Comparison of ENCODE assay signal across 1 cellular context in the genomic region with DNA sequence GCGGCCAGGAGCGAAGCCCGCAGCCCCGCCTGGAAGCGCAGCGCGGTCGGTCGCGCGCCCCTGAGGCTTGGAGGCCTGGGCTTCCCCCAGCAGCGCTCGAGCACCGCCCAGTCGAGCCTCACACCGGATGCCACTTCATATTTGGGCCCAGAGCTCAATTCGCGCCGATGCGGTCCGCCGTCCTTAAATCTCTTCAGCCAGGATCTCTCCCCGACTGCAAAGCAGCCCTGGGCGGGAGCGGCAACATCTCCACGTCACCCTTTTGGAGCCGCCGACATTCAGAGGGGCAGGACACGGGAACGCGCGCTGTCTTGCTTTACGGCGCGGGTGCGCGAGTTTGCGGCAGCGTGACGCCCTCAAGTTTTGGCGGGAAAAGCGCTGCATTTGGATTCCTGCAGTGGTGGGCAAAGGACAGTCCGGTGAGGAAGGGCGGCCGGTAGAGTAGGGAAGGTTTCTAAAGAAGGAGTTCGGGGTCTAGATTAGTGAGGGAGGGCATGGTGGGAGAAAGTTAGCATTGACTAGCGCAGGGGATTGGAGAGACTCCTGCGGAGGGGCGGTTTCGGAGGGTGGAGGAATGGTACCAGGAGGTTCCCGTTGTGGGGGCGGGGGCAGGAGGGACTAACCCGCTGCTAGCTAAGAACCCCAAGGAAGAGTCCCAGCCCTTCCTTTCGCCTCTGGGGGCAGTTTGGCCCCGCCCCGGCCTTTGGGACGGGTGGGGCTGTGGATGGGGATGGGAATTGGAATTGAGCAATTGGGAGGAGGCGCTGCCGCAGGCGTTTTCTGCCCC.
A peak's percentile ranks its signal among the peaks of the same experiment; 100 is the strongest.
TF ChIP-seq lines count a peak whose summit lies in the region.

No MANE protein-coding gene starts in this region.

TF ChIP-seq in HEK293, 187 proteins besides CTCF, POLR2A, EP300 and RAD21 (continued from another document):
- TF ChIP-seq EGR2 (tag by site-specific recombination; IDR thresholded peaks at IDR 0.05; ENCODE audit: low read depth), result peak; percentile 84
- no peak for TF ChIP-seq ZNF664 (tag by site-specific recombination; IDR thresholded peaks at IDR 0.05)
- peak; percentile 54; the same call in 1 of the 2 replicates for TF ChIP-seq ZNF610 (tag by site-specific recombination; IDR thresholded peaks at IDR 0.05; ENCODE audit: borderline replicate concordance)
- TF ChIP-seq ZNF785 (tag by site-specific recombination; IDR thresholded peaks at IDR 0.05), result no peak
- TF ChIP-seq ZNF350 (tag by site-specific recombination; IDR thresholded peaks at IDR 0.05), result no peak
- peak; percentile 60; the same call in 1 of the 2 replicates for TF ChIP-seq KLF10 (tag by site-specific recombination; IDR thresholded peaks at IDR 0.05)
- TF ChIP-seq ZNF341 (tag by site-specific recombination; IDR thresholded peaks at IDR 0.05; ENCODE audit: low read depth), result peak; percentile 96
- TF ChIP-seq ZXDB (tag by site-specific recombination; IDR thresholded peaks at IDR 0.05), result peak; percentile 89
- no peak for TF ChIP-seq ZNF837 (tag by site-specific recombination; IDR thresholded peaks at IDR 0.05)
- no peak for TF ChIP-seq ZNF184 (tag by site-specific recombination; IDR thresholded peaks at IDR 0.05)
- TF ChIP-seq BCL11A (tag by site-specific recombination; IDR thresholded peaks at IDR 0.05; ENCODE audit: low read depth), result peak; percentile 61; the same call in 1 of the 2 replicates
- TF ChIP-seq KLF9 (tag by site-specific recombination; IDR thresholded peaks at IDR 0.05; ENCODE audit: low read depth), result peak; percentile 89; the same call in 1 of the 2 replicates
- TF ChIP-seq, protein P1, sequence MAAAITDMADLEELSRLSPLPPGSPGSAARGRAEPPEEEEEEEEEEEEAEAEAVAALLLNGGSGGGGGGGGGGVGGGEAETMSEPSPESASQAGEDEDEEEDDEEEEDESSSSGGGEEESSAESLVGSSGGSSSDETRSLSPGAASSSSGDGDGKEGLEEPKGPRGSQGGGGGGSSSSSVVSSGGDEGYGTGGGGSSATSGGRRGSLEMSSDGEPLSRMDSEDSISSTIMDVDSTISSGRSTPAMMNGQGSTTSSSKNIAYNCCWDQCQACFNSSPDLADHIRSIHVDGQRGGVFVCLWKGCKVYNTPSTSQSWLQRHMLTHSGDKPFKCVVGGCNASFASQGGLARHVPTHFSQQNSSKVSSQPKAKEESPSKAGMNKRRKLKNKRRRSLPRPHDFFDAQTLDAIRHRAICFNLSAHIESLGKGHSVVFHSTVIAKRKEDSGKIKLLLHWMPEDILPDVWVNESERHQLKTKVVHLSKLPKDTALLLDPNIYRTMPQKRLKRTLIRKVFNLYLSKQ (tag by site-specific recombination; IDR thresholded peaks at IDR 0.05; ENCODE audit: borderline replicate concordance), result no peak
- TF ChIP-seq, protein P2, sequence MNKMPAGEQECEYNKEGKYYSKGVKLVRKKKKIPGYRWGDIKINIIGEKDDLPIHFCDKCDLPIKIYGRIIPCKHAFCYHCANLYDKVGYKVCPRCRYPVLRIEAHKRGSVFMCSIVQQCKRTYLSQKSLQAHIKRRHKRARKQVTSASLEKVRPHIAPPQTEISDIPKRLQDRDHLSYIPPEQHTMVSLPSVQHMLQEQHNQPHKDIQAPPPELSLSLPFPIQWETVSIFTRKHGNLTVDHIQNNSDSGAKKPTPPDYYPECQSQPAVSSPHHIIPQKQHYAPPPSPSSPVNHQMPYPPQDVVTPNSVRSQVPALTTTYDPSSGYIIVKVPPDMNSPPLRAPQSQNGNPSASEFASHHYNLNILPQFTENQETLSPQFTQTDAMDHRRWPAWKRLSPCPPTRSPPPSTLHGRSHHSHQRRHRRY (tag by site-specific recombination; IDR thresholded peaks at IDR 0.05), result no peak
- TF ChIP-seq SALL2 (tag by site-specific recombination; IDR thresholded peaks at IDR 0.05; ENCODE audit: borderline replicate concordance), result 0 out of 2 replicates have a peak, but pooled peaks have one; percentile 38
- TF ChIP-seq, protein P3, sequence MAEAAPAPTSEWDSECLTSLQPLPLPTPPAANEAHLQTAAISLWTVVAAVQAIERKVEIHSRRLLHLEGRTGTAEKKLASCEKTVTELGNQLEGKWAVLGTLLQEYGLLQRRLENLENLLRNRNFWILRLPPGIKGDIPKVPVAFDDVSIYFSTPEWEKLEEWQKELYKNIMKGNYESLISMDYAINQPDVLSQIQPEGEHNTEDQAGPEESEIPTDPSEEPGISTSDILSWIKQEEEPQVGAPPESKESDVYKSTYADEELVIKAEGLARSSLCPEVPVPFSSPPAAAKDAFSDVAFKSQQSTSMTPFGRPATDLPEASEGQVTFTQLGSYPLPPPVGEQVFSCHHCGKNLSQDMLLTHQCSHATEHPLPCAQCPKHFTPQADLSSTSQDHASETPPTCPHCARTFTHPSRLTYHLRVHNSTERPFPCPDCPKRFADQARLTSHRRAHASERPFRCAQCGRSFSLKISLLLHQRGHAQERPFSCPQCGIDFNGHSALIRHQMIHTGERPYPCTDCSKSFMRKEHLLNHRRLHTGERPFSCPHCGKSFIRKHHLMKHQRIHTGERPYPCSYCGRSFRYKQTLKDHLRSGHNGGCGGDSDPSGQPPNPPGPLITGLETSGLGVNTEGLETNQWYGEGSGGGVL (tag by site-specific recombination; IDR thresholded peaks at IDR 0.05), result peak; percentile 92
- TF ChIP-seq ZNF335 (tag by site-specific recombination; conservative IDR thresholded peaks at IDR 0.05), result peak; percentile 93
- TF ChIP-seq ZSCAN23 (tag by site-specific recombination; IDR thresholded peaks at IDR 0.05), result peak; percentile 93
